ENCODE assay signal across 8 cellular contexts in the genomic region with DNA sequence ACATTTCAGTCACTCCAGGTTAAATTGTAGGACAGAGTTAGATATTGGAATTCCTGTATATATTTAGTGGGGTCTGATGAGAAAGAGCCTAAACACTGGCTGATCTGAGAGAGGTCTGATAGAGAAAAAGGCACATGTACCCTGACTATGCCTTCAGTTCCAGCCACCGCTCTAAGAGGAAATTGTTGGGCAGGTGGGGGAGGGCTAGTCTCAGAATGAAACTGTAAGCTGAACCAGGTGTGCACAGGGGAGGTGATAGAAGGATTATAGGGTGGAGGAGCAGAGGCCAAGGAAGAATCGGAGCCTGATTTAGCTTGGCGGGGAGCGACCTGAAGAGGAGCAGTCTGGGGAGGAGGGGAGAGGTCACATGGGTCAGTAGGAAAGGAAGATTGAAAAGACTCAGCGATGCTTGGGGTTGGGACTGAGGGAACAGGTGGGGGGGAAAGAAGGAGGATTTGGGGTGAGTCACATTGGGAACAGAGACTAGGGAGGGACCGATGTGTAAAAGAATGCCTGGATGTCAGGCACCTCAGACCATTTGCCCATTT.
A peak's percentile ranks its signal among the peaks of the same experiment; 100 is the strongest.
DNase-seq lines count a peak whose midpoint lies in the region; ATAC-seq, FAIRE-seq and TF ChIP-seq lines count a peak whose summit lies in the region.
"Not testable (repeated sequence)": the region's sequence is repeated elsewhere in the genome, so short reads cannot be mapped to it uniquely, and the experiment has no call there.

No MANE protein-coding gene starts in this region.

- not testable (repeated sequence) for FAIRE-seq in GM12878 (lab: Jason Lieb, UNC)

- SMC1A ChIA-PET in GM12878 (lab: Charles Lee; ENCODE audit: uncharacterized antibody, unreplicated experiment) = interaction anchor here (0.9 to 5.5 kb wide), 14 partner anchors 9 to 225 kb away, joined by 3 to 138 read pairs (median 4); no protein-coding TSS in a partner anchor

- TF ChIP-seq POLR2A in GM12878 (IDR thresholded peaks at IDR 0.05; ENCODE audit: low read depth, low read length) = not testable (repeated sequence)

- H3K4me1 Mint-ChIP-seq in T-helper 2 cell treated with Interferon-gamma antibody and Interleukin-4, amounts not matched to agents 5 μg/mL and 100 μg/mL, for 36 hours (ENCODE audit: low read depth) = peaks cover 26% of the 10 kb centered on the region
- peaks cover 40% of the 10 kb centered on the region for H3K4me1 Mint-ChIP-seq in activated CD8-positive, alpha-beta T cell treated with anti-CD3 and anti-CD28 coated beads for 36 hours (ENCODE audit: low read depth)
- H3K4me1 Mint-ChIP-seq in activated T-helper 17 cell treated with anti-CD3 and anti-CD28 coated beads, Interleukin-2, amount 50 U/mL, for 72 hours = peaks cover 18% of the 10 kb centered on the region
- peaks cover 0 to 36% (median 9%) of the 10 kb centered on the region in 7 donors for H3K4me1 Mint-ChIP-seq in naive thymus-derived CD4-positive, alpha-beta T cell

- H3K4me3 Mint-ChIP-seq in T-helper 2 cell treated with Interferon-gamma antibody and Interleukin-4, amounts not matched to agents 5 μg/mL and 100 μg/mL, for 36 hours = peak overlapping the region; percentile 49
- peak overlapping the region; percentile 63 for H3K4me3 Mint-ChIP-seq in activated CD8-positive, alpha-beta T cell treated with anti-CD3 and anti-CD28 coated beads for 36 hours
- H3K4me3 Mint-ChIP-seq in activated T-helper 17 cell treated with anti-CD3 and anti-CD28 coated beads, Interleukin-2, amount 50 U/mL, for 72 hours = peak overlapping the region; percentile 53
- H3K4me3 Mint-ChIP-seq in naive thymus-derived CD4-positive, alpha-beta T cell = peak overlapping the region in 9 of 10 donors; percentile 68 to 80 (median 77)

- H3K27me3 Mint-ChIP-seq in T-helper 2 cell treated with Interferon-gamma antibody and Interleukin-4, amounts not matched to agents 5 μg/mL and 100 μg/mL, for 36 hours (ENCODE audit: low read depth); activated CD8-positive, alpha-beta T cell treated with anti-CD3 and anti-CD28 coated beads for 36 hours; activated T-helper 17 cell treated with anti-CD3 and anti-CD28 coated beads, Interleukin-2, amount 50 U/mL, for 72 hours; naive thymus-derived CD4-positive, alpha-beta T cell: not testable (repeated sequence)

- H3K9ac ChIP-seq in GM12878 (ENCODE audit: control insufficient read depth, insufficient read depth, low read length) = not testable (repeated sequence)

- peaks cover 16% of the 10 kb centered on the region for H3K4me1 ChIP-seq in GM12878 (ENCODE audit: control insufficient read depth, insufficient read depth, low read length)
- peaks cover 0 to 29% of the 10 kb centered on the region in 2 donors for H3K4me1 ChIP-seq in naive thymus-derived CD4-positive, alpha-beta T cell (ENCODE audit: control insufficient read depth in 2 of 2, insufficient read depth in 2 of 2, low read length in 2 of 2)
- not testable (repeated sequence) for H3K4me1 ChIP-seq in thymus (ENCODE audit: control insufficient read depth, insufficient read depth, low read length)

- H3K36me3 ChIP-seq in GM12878 (ENCODE audit: control insufficient read depth in 2 of 2, insufficient read depth in 2 of 2, low read length in 1 of 2); naive thymus-derived CD4-positive, alpha-beta T cell (ENCODE audit: control insufficient read depth in 2 of 3, insufficient read depth in 3 of 3, low read length in 3 of 3); thymus (ENCODE audit: control insufficient read depth, insufficient read depth): not testable (repeated sequence)

- RAD21 ChIA-PET in GM12878 (lab: Charles Lee; ENCODE audit: unreplicated experiment) = interaction anchor here (0.6 to 1.6 kb wide), 9 partner anchors 10 to 222 kb away, joined by 3 to 6 read pairs (median 4); no protein-coding TSS in a partner anchor

- TF ChIP-seq EP300 in GM12878 (IDR thresholded peaks at IDR 0.05; ENCODE audit: borderline replicate concordance in 1 of 2, control insufficient read depth in 1 of 2, low read depth in 2 of 2, low read length in 2 of 2) = not testable (repeated sequence)

- peak overlapping the region; percentile 64 for H3K27ac ChIP-seq in GM12878 (ENCODE audit: control insufficient read depth, insufficient read depth)
- peak overlapping the region; percentile 66 for H3K27ac ChIP-seq in naive thymus-derived CD4-positive, alpha-beta T cell (ENCODE audit: low read depth, low read length)
- peak overlapping the region; percentile 65 for H3K27ac ChIP-seq in thymus (ENCODE audit: low read depth)

- not testable (repeated sequence) for H3K79me2 ChIP-seq in GM12878 (ENCODE audit: control insufficient read depth, insufficient read depth, low read length)

- not testable (repeated sequence) for TF ChIP-seq CTCF in activated CD8-positive, alpha-beta T cell treated with anti-CD3 and anti-CD28 coated beads for 36 hours (IDR thresholded peaks at IDR 0.05); GM12878 (IDR thresholded peaks at IDR 0.05 in 2 of 3, conservative IDR thresholded peaks at IDR 0.05 in 1 of 3; ENCODE audit: control insufficient read depth in 2 of 3, extremely low read depth in 1 of 3, insufficient read depth in 1 of 3, low read depth in 3 of 3, low read length in 3 of 3)

- not testable (repeated sequence) for H3K9me3 ChIP-seq in GM12878 (replicated peaks; ENCODE audit: control insufficient read depth, insufficient read depth, low read length); naive thymus-derived CD4-positive, alpha-beta T cell (ENCODE audit: control insufficient read depth in 2 of 3, low read length in 3 of 3); thymus (ENCODE audit: control insufficient read depth)

- peak; percentile 40 for DNase-seq in Jurkat, Clone E6-1 (ENCODE audit: low read depth, low spot score)
- not testable (repeated sequence) for DNase-seq in T-helper 2 cell treated with Interferon-gamma antibody and Interleukin-4, amounts not matched to agents 5 μg/mL and 100 μg/mL, for 36 hours (ENCODE audit: low spot score); GM12878 (ENCODE audit: low read depth, low spot score)
- DNase-seq in activated CD8-positive, alpha-beta T cell treated with anti-CD3 and anti-CD28 coated beads for 36 hours = peak; percentile 72
- peak in 7 of 9 donors; percentile 50 to 63 (median 58) for DNase-seq in naive thymus-derived CD4-positive, alpha-beta T cell
- peak; percentile 45 for DNase-seq in stimulated activated CD4-positive, alpha-beta T cell treated with anti-CD3 and anti-CD28 coated beads, Interleukin-4, amount 100 ng/mL, for 24 hours

- CTCF ChIA-PET in activated CD8-positive, alpha-beta T cell treated with anti-CD3 and anti-CD28 coated beads for 36 hours (lab: Charles Lee) = interaction anchor here (1.1 to 3.7 kb wide), 5 partner anchors 32 to 228 kb away, joined by 3 to 21 read pairs (median 5); no protein-coding TSS in a partner anchor
- CTCF ChIA-PET in GM12878 (lab: Yijun Ruan, JAX) = interaction anchor here (0.6 to 1.6 kb wide), 9 partner anchors 8 to 227 kb away, joined by 3 to 6 read pairs (median 4); no protein-coding TSS in a partner anchor
- CTCF ChIA-PET in naive thymus-derived CD4-positive, alpha-beta T cell (lab: Charles Lee) = interaction anchor here (0.7 to 1.6 kb wide), 8 partner anchors 33 to 228 kb away, joined by 3 to 6 read pairs (median 4); no protein-coding TSS in a partner anchor

- not testable (repeated sequence) for H3K36me3 Mint-ChIP-seq in T-helper 2 cell treated with Interferon-gamma antibody and Interleukin-4, amounts not matched to agents 5 μg/mL and 100 μg/mL, for 36 hours (ENCODE audit: low read depth); activated CD8-positive, alpha-beta T cell treated with anti-CD3 and anti-CD28 coated beads for 36 hours (ENCODE audit: low read depth); activated T-helper 17 cell treated with anti-CD3 and anti-CD28 coated beads, Interleukin-2, amount 50 U/mL, for 72 hours (ENCODE audit: low read depth); naive thymus-derived CD4-positive, alpha-beta T cell

- in situ Hi-C loops in GM12878 (cut with MboI) = not testable (repeated sequence)

- H3K27me3 ChIP-seq in GM12878 (replicated peaks in 1 of 2; ENCODE audit: control insufficient read depth in 2 of 2, insufficient read depth in 2 of 2, low read length in 1 of 2); naive thymus-derived CD4-positive, alpha-beta T cell (ENCODE audit: control insufficient read depth in 2 of 2, insufficient read depth in 2 of 2, low read length in 2 of 2); thymus (ENCODE audit: control insufficient read depth, insufficient read depth): not testable (repeated sequence)

- BruUV-seq in GM12878 (replicated peaks; lab: Mats Ljungman, UMichigan) = not testable (repeated sequence)

- TF ChIP-seq RAD21 in GM12878 (IDR thresholded peaks at IDR 0.05; ENCODE audit: insufficient read depth, low read depth, low read length) = not testable (repeated sequence)

- H3K9me3 Mint-ChIP-seq in T-helper 2 cell treated with Interferon-gamma antibody and Interleukin-4, amounts not matched to agents 5 μg/mL and 100 μg/mL, for 36 hours; activated CD8-positive, alpha-beta T cell treated with anti-CD3 and anti-CD28 coated beads for 36 hours; activated T-helper 17 cell treated with anti-CD3 and anti-CD28 coated beads, Interleukin-2, amount 50 U/mL, for 72 hours; naive thymus-derived CD4-positive, alpha-beta T cell: not testable (repeated sequence)

- peak overlapping the region; percentile 47 for H3K27ac Mint-ChIP-seq in T-helper 2 cell treated with Interferon-gamma antibody and Interleukin-4, amounts not matched to agents 5 μg/mL and 100 μg/mL, for 36 hours
- H3K27ac Mint-ChIP-seq in activated CD8-positive, alpha-beta T cell treated with anti-CD3 and anti-CD28 coated beads for 36 hours = peak overlapping the region; percentile 92
- H3K27ac Mint-ChIP-seq in activated T-helper 17 cell treated with anti-CD3 and anti-CD28 coated beads, Interleukin-2, amount 50 U/mL, for 72 hours = not testable (repeated sequence)
- H3K27ac Mint-ChIP-seq in naive thymus-derived CD4-positive, alpha-beta T cell = peak overlapping the region in 3 of 9 donors; percentile 64 to 92 (median 90)

- POLR2A ChIA-PET in activated CD8-positive, alpha-beta T cell treated with anti-CD3 and anti-CD28 coated beads for 36 hours (lab: Charles Lee) = interaction anchor here (1.2 to 1.3 kb wide), 2 partner anchors 8 to 68 kb away, joined by 3 to 6 read pairs; no protein-coding TSS in a partner anchor
- POLR2A ChIA-PET in GM12878 (lab: Charles Lee) = interaction anchor here (0.8 to 1.5 kb wide), 4 partner anchors 8 to 72 kb away, joined by 3 to 4 read pairs (median 3); no protein-coding TSS in a partner anchor
- POLR2A ChIA-PET in naive thymus-derived CD4-positive, alpha-beta T cell (lab: Charles Lee) = interaction anchor here (0.6 to 2.7 kb wide), 9 partner anchors 9 to 223 kb away, joined by 3 to 9 read pairs (median 3); a partner anchor contains a TSS

- intact Hi-C loops in activated CD8-positive, alpha-beta T cell treated with anti-CD3 and anti-CD28 coated beads for 36 hours (cut with micrococcal nuclease) = loop anchor here (5.0 to 10.0 kb wide), 3 partner anchors 70 to 227 kb away; no protein-coding TSS in a partner anchor
- intact Hi-C loops in GM12878 (cut with micrococcal nuclease; ENCODE audit: unreplicated experiment) = loop anchor here (5.0 kb wide), 1 partner anchor 110 kb away; a partner anchor contains a TSS
- intact Hi-C loops in naive thymus-derived CD4-positive, alpha-beta T cell (cut with micrococcal nuclease) = loop anchor here (1.0 to 5.0 kb wide), 5 partner anchors 45 to 175 kb away; a partner anchor contains a TSS

- 28% methylated on average over 6 of the region's 6 CpGs for WGBS in GM12878 (ENCODE audit: insufficient coverage, insufficient replicate concordance, low lambda C conversion rate, missing lambda C conversion rate)
- WGBS in thymus = 69% methylated on average over 6 of the region's 6 CpGs

- peak; percentile 54 for ATAC-seq in activated CD8-positive, alpha-beta T cell treated with anti-CD3 and anti-CD28 coated beads for 36 hours
- peak; percentile 34 for ATAC-seq in activated T-helper 17 cell treated with anti-CD3 and anti-CD28 coated beads, Interleukin-2, amount 50 U/mL, for 72 hours (replicated peaks)
- ATAC-seq in GM12878 = peak; percentile 58
- not testable (repeated sequence) for ATAC-seq in naive thymus-derived CD4-positive, alpha-beta T cell

- peak overlapping the region; percentile 15; the same call in 1 of the 2 replicates for H3K4me3 ChIP-seq in Jurkat, Clone E6-1 (ENCODE audit: low read length)
- H3K4me3 ChIP-seq in GM12878 = peak overlapping the region; percentile 24; the same call in 1 of the 2 replicates
- H3K4me3 ChIP-seq in naive thymus-derived CD4-positive, alpha-beta T cell (ENCODE audit: low read length) = peak overlapping the region; percentile 26
- not testable (repeated sequence) for H3K4me3 ChIP-seq in thymus (ENCODE audit: low read length)

- H4K20me1 ChIP-seq in GM12878 (ENCODE audit: control insufficient read depth, insufficient read depth) = not testable (repeated sequence)

- peak overlapping the region; percentile 68 for H3K4me2 ChIP-seq in GM12878 (ENCODE audit: control insufficient read depth, insufficient read depth)

- H2AFZ ChIP-seq in GM12878 (ENCODE audit: control insufficient read depth, low read depth, low read length) = not testable (repeated sequence)
